In genomic region chr9:128947423-128948310, GRCh38 we compare ENCODE assay signal across 1 cellular context.
TF ChIP-seq lines count a peak whose summit lies in the region.

TSS of gene DOLK (minus strand) at chr9:128947603. CDS start at chr9:128947303, 300 bp downstream.
A gene with protein sequence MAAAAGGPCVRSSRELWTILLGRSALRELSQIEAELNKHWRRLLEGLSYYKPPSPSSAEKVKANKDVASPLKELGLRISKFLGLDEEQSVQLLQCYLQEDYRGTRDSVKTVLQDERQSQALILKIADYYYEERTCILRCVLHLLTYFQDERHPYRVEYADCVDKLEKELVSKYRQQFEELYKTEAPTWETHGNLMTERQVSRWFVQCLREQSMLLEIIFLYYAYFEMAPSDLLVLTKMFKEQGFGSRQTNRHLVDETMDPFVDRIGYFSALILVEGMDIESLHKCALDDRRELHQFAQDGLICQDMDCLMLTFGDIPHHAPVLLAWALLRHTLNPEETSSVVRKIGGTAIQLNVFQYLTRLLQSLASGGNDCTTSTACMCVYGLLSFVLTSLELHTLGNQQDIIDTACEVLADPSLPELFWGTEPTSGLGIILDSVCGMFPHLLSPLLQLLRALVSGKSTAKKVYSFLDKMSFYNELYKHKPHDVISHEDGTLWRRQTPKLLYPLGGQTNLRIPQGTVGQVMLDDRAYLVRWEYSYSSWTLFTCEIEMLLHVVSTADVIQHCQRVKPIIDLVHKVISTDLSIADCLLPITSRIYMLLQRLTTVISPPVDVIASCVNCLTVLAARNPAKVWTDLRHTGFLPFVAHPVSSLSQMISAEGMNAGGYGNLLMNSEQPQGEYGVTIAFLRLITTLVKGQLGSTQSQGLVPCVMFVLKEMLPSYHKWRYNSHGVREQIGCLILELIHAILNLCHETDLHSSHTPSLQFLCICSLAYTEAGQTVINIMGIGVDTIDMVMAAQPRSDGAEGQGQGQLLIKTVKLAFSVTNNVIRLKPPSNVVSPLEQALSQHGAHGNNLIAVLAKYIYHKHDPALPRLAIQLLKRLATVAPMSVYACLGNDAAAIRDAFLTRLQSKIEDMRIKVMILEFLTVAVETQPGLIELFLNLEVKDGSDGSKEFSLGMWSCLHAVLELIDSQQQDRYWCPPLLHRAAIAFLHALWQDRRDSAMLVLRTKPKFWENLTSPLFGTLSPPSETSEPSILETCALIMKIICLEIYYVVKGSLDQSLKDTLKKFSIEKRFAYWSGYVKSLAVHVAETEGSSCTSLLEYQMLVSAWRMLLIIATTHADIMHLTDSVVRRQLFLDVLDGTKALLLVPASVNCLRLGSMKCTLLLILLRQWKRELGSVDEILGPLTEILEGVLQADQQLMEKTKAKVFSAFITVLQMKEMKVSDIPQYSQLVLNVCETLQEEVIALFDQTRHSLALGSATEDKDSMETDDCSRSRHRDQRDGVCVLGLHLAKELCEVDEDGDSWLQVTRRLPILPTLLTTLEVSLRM (N-terminal part only) (plus strand): TSS chr9:128947699. CDS start chr9:128947720, 21 bp downstream.

TF ChIP-seq in GM12878, 131 proteins besides CTCF, POLR2A, EP300 and RAD21 (continued from another document and continues in another):
- TF ChIP-seq ZNF687 (IDR thresholded peaks at IDR 0.05) (no peak; the same call in 1 of the 2 replicates), BMI1 (IDR thresholded peaks at IDR 0.05; ENCODE audit: borderline replicate concordance) (peak; percentile 15; the same call in 1 of the 2 replicates), SUZ12 (IDR thresholded peaks at IDR 0.05; ENCODE audit: unreplicated experiment) (no peak), TCF12 (IDR thresholded peaks at IDR 0.05; ENCODE audit: low read depth, low read length) (peak; percentile 34; the same call in 1 of the 2 replicates), MTA2 (IDR thresholded peaks at IDR 0.05; ENCODE audit: low read depth) (0 out of 2 replicates have a peak, but pooled peaks have one; percentile 14), CHD1 (IDR thresholded peaks at IDR 0.05; ENCODE audit: low read depth, low read length) (no peak), MTA3 (IDR thresholded peaks at IDR 0.05; ENCODE audit: borderline replicate concordance, low read length) (no peak; the same call in 1 of the 2 replicates), SUPT20H (IDR thresholded peaks at IDR 0.05; ENCODE audit: borderline replicate concordance, control insufficient read depth, low read depth, low read length) (no peak), IKZF1 (conservative IDR thresholded peaks at IDR 0.05) (peak; percentile 86), RUNX3 (IDR thresholded peaks at IDR 0.05; ENCODE audit: low read length) (peak; percentile 88), ZNF622 (IDR thresholded peaks at IDR 0.05) (no peak), ZBTB40 (IDR thresholded peaks at IDR 0.05; ENCODE audit: borderline replicate concordance) (no peak), CHD4 (IDR thresholded peaks at IDR 0.05) (no peak), BCL11A (IDR thresholded peaks at IDR 0.05; ENCODE audit: low read depth, low read length) (no peak), JUND (IDR thresholded peaks at IDR 0.05; ENCODE audit: low read depth, low read length) (0 out of 2 replicates have a peak, but pooled peaks have one; percentile 3), KLF5 (IDR thresholded peaks at IDR 0.05; ENCODE audit: partially characterized antibody) (peak; percentile 39), NR2F1 (conservative IDR thresholded peaks at IDR 0.05) (no peak), EED (IDR thresholded peaks at IDR 0.05; ENCODE audit: low read depth) (no peak), ZNF207 (IDR thresholded peaks at IDR 0.05; ENCODE audit: borderline replicate concordance) (peak; percentile 66; the same call in 1 of the 2 replicates), EGR1 (IDR thresholded peaks at IDR 0.05; ENCODE audit: borderline replicate concordance in 1 of 2, low read depth in 2 of 2, low read length in 2 of 2) (peak; percentile 95 to 100), MYC (IDR thresholded peaks at IDR 0.05; ENCODE audit: insufficient read depth, insufficient read length, insufficient replicate concordance, low read length, severe bottlenecking) (no peak), MEF2B (IDR thresholded peaks at IDR 0.05; ENCODE audit: partially characterized antibody, poor library complexity, severe bottlenecking) (peak; percentile 30), POLR2AphosphoS5 (IDR thresholded peaks at IDR 0.05; ENCODE audit: low read length) (peak; percentile 95), POLR2AphosphoS2 (IDR thresholded peaks at IDR 0.05; ENCODE audit: low read depth, low read length) (peak; percentile 91)
- TF ChIP-seq, protein P1, sequence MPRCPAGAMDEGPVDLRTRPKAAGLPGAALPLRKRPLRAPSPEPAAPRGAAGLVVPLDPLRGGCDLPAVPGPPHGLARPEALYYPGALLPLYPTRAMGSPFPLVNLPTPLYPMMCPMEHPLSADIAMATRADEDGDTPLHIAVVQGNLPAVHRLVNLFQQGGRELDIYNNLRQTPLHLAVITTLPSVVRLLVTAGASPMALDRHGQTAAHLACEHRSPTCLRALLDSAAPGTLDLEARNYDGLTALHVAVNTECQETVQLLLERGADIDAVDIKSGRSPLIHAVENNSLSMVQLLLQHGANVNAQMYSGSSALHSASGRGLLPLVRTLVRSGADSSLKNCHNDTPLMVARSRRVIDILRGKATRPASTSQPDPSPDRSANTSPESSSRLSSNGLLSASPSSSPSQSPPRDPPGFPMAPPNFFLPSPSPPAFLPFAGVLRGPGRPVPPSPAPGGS (IDR thresholded peaks at IDR 0.05; ENCODE audit: borderline replicate concordance, insufficient read depth, low read depth, low read length, poor library complexity, severe bottlenecking) = peak; percentile 42
- TF ChIP-seq, protein P2, sequence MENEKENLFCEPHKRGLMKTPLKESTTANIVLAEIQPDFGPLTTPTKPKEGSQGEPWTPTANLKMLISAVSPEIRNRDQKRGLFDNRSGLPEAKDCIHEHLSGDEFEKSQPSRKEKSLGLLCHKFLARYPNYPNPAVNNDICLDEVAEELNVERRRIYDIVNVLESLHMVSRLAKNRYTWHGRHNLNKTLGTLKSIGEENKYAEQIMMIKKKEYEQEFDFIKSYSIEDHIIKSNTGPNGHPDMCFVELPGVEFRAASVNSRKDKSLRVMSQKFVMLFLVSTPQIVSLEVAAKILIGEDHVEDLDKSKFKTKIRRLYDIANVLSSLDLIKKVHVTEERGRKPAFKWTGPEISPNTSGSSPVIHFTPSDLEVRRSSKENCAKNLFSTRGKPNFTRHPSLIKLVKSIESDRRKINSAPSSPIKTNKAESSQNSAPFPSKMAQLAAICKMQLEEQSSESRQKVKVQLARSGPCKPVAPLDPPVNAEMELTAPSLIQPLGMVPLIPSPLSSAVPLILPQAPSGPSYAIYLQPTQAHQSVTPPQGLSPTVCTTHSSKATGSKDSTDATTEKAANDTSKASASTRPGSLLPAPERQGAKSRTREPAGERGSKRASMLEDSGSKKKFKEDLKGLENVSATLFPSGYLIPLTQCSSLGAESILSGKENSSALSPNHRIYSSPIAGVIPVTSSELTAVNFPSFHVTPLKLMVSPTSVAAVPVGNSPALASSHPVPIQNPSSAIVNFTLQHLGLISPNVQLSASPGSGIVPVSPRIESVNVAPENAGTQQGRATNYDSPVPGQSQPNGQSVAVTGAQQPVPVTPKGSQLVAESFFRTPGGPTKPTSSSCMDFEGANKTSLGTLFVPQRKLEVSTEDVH (IDR thresholded peaks at IDR 0.05; ENCODE audit: low read depth, partially characterized antibody) = no peak
- TF ChIP-seq, protein P3, sequence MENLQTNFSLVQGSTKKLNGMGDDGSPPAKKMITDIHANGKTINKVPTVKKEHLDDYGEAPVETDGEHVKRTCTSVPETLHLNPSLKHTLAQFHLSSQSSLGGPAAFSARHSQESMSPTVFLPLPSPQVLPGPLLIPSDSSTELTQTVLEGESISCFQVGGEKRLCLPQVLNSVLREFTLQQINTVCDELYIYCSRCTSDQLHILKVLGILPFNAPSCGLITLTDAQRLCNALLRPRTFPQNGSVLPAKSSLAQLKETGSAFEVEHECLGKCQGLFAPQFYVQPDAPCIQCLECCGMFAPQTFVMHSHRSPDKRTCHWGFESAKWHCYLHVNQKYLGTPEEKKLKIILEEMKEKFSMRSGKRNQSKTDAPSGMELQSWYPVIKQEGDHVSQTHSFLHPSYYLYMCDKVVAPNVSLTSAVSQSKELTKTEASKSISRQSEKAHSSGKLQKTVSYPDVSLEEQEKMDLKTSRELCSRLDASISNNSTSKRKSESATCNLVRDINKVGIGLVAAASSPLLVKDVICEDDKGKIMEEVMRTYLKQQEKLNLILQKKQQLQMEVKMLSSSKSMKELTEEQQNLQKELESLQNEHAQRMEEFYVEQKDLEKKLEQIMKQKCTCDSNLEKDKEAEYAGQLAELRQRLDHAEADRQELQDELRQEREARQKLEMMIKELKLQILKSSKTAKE (IDR thresholded peaks at IDR 0.05; ENCODE audit: low read depth, poor library complexity, severe bottlenecking) = no peak
- TF ChIP-seq, protein P4, sequence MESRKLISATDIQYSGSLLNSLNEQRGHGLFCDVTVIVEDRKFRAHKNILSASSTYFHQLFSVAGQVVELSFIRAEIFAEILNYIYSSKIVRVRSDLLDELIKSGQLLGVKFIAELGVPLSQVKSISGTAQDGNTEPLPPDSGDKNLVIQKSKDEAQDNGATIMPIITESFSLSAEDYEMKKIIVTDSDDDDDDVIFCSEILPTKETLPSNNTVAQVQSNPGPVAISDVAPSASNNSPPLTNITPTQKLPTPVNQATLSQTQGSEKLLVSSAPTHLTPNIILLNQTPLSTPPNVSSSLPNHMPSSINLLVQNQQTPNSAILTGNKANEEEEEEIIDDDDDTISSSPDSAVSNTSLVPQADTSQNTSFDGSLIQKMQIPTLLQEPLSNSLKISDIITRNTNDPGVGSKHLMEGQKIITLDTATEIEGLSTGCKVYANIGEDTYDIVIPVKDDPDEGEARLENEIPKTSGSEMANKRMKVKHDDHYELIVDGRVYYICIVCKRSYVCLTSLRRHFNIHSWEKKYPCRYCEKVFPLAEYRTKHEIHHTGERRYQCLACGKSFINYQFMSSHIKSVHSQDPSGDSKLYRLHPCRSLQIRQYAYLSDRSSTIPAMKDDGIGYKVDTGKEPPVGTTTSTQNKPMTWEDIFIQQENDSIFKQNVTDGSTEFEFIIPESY (IDR thresholded peaks at IDR 0.05) = no peak
- TF ChIP-seq, protein P5, sequence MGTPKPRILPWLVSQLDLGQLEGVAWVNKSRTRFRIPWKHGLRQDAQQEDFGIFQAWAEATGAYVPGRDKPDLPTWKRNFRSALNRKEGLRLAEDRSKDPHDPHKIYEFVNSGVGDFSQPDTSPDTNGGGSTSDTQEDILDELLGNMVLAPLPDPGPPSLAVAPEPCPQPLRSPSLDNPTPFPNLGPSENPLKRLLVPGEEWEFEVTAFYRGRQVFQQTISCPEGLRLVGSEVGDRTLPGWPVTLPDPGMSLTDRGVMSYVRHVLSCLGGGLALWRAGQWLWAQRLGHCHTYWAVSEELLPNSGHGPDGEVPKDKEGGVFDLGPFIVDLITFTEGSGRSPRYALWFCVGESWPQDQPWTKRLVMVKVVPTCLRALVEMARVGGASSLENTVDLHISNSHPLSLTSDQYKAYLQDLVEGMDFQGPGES (IDR thresholded peaks at IDR 0.05) = no peak; the same call in 1 of the 2 replicates
